Comparison of ENCODE assay signal across 1 cellular context in genomic region chrX:153952373-153953026, GRCh38.
TF ChIP-seq lines count a peak whose summit lies in the region.

No MANE protein-coding gene starts in this region.

TF ChIP-seq in HepG2, 621 proteins besides CTCF, POLR2A, EP300 and RAD21:
- TF ChIP-seq RBFOX2 (IDR thresholded peaks at IDR 0.05; ENCODE audit: low read depth, low read length) (0 out of 2 replicates have a peak, but pooled peaks have one; percentile 32), RBM22 (optimal IDR thresholded peaks at IDR 0.05; ENCODE audit: low read length) (peak; percentile 20), AGO2 (optimal IDR thresholded peaks at IDR 0.05; ENCODE audit: low read depth, low read length) (peak; percentile 90), MEIS1 (CRISPR knock-in tag; IDR thresholded peaks at IDR 0.05; ENCODE audit: borderline replicate concordance) (no peak)
